ENCODE assay signal across 31 cellular contexts in genomic region chr10:13036841-13037240, GRCh38. TPM values are rescaled to one million over a fixed set of nuclear protein-coding genes. Genes with fewer than 3 reads are reported as not detected.
A peak's percentile ranks its signal among the peaks of the same experiment; 100 is the strongest.
DNase-seq lines count a peak whose midpoint lies in the region; ATAC-seq and TF ChIP-seq lines count a peak whose summit lies in the region.
"Had no signal": no experiment of that assay in that cellular context is flagged by ENCODE, and none has a peak within 500 bp of the region (broad histone marks: within the 10 kb centered on the region; RNA-seq: fewer than 3 reads in every experiment).

No MANE protein-coding gene starts in this region.

- no peaks in the 10 kb centered on the region for H3K27me3 Mint-ChIP-seq in chondrocyte (ENCODE audit: low read depth)
- H3K27me3 Mint-ChIP-seq in activated CD8-positive, alpha-beta memory T cell treated with anti-CD3 and anti-CD28 coated beads, Interleukin-2, amount 10 ng/mL, durations not matched to agents 7 days and 5 days = peaks cover 12% of the 10 kb centered on the region

- no peaks in the 10 kb centered on the region for H3K36me3 ChIP-seq in MG63
- H3K36me3 ChIP-seq: BE2C; BLaER1; BLaER1 treated with 17β-estradiol and CSF1 and Interleukin-3, amounts not matched to agents 10 nM and 100 nM had no signal

- DNase-seq in Daoy (ENCODE audit: low read depth) (peak; percentile 4), MG63 (peak; percentile 66), chondrocyte (ENCODE audit: low spot score) (no peak), globus pallidus (ENCODE audit: low spot score) (no peak)
- DNase-seq in activated CD8-positive, alpha-beta memory T cell treated with anti-CD3 and anti-CD28 coated beads, Interleukin-2, amount 10 ng/mL, durations not matched to agents 7 days and 5 days = no peak
- DNase-seq: 8988T; ACHN; AML-193; BE2C; C1 segment of cervical spinal cord; Caco-2; Calu3; CD4-positive, alpha-beta memory T cell; CD4-positive, alpha-beta T cell; CD4-positive, CD25-positive, alpha-beta regulatory T cell; CD8-positive, alpha-beta memory T cell; CD8-positive, alpha-beta T cell; COR-L47; DMS 273 treated with DMSO at 0.1 percent for 48 hours; DMS153; DMS53; DMS79; DMS79 treated with DMSO at 0.1 percent for 48 hours; DND-41; EL had no signal

- H3K27ac Mint-ChIP-seq in chondrocyte (ENCODE audit: unreplicated experiment) = peak overlapping the region; percentile 12
- H3K27ac Mint-ChIP-seq in activated CD8-positive, alpha-beta memory T cell treated with anti-CD3 and anti-CD28 coated beads, Interleukin-2, amount 10 ng/mL, durations not matched to agents 7 days and 5 days = no peak overlapping the region
- H3K27ac Mint-ChIP-seq: B cell; CD14-positive monocyte; CD4-positive, alpha-beta memory T cell; CD4-positive, alpha-beta T cell; CD4-positive, CD25-positive, alpha-beta regulatory T cell; CD8-positive, alpha-beta memory T cell; CD8-positive, alpha-beta T cell had no signal

- H3K27me3 ChIP-seq in MG63 = no peaks in the 10 kb centered on the region
- H3K27me3 ChIP-seq: BE2C; BLaER1; BLaER1 treated with 17β-estradiol and CSF1 and Interleukin-3, amounts not matched to agents 10 nM and 100 nM had no signal

- no peak overlapping the region for H3K4me3 ChIP-seq in MG63
- H3K4me3 ChIP-seq: A549; BLaER1; BLaER1 treated with 17β-estradiol and CSF1 and Interleukin-3, amounts not matched to agents 10 nM and 100 nM had no signal

- no peak for TF ChIP-seq CTCF in chondrocyte (IDR thresholded peaks at IDR 0.05)

- peaks cover 30% of the 10 kb centered on the region for H3K4me1 Mint-ChIP-seq in chondrocyte (ENCODE audit: low read depth)
- no peaks in the 10 kb centered on the region for H3K4me1 Mint-ChIP-seq in activated CD8-positive, alpha-beta memory T cell treated with anti-CD3 and anti-CD28 coated beads, Interleukin-2, amount 10 ng/mL, durations not matched to agents 7 days and 5 days
- H3K4me1 Mint-ChIP-seq: B cell; CD14-positive monocyte; CD4-positive, alpha-beta memory T cell; CD4-positive, CD25-positive, alpha-beta regulatory T cell; CD8-positive, alpha-beta memory T cell had no signal

- H3K36me3 Mint-ChIP-seq in chondrocyte (ENCODE audit: low read depth) = no peaks in the 10 kb centered on the region
- H3K36me3 Mint-ChIP-seq in activated CD8-positive, alpha-beta memory T cell treated with anti-CD3 and anti-CD28 coated beads, Interleukin-2, amount 10 ng/mL, durations not matched to agents 7 days and 5 days = no peaks in the 10 kb centered on the region
- H3K36me3 Mint-ChIP-seq: CD14-positive monocyte; CD4-positive, alpha-beta memory T cell; CD4-positive, CD25-positive, alpha-beta regulatory T cell; CD8-positive, alpha-beta T cell had no signal

- H3K4me3 Mint-ChIP-seq in chondrocyte (ENCODE audit: unreplicated experiment) = no peak overlapping the region
- no peak overlapping the region for H3K4me3 Mint-ChIP-seq in activated CD8-positive, alpha-beta memory T cell treated with anti-CD3 and anti-CD28 coated beads, Interleukin-2, amount 10 ng/mL, durations not matched to agents 7 days and 5 days
- H3K4me3 Mint-ChIP-seq: B cell; CD14-positive monocyte; CD4-positive, alpha-beta memory T cell; CD4-positive, alpha-beta T cell; CD4-positive, CD25-positive, alpha-beta regulatory T cell; CD8-positive, alpha-beta memory T cell; CD8-positive, alpha-beta T cell had no signal

- CTCF ChIA-PET in activated CD8-positive, alpha-beta memory T cell treated with anti-CD3 and anti-CD28 coated beads, Interleukin-2, amount 10 ng/mL, durations not matched to agents 7 days and 5 days (lab: Charles Lee) = no interaction called here

- H3K9me3 ChIP-seq in MG63 = no peaks in the 10 kb centered on the region
- H3K9me3 ChIP-seq: A549; BE2C; BLaER1; BLaER1 treated with 17β-estradiol and CSF1 and Interleukin-3, amounts not matched to agents 10 nM and 100 nM; Caco-2 had no signal

- no peak for ATAC-seq in activated CD8-positive, alpha-beta memory T cell treated with anti-CD3 and anti-CD28 coated beads, Interleukin-2, amount 10 ng/mL, durations not matched to agents 7 days and 5 days
- no peak for ATAC-seq in GM21526 (IDR thresholded peaks at IDR 0.05; ENCODE audit: low FRiP score, unreplicated experiment)
- ATAC-seq: A549; CD8-positive, alpha-beta T cell had no signal

- H3K9me3 Mint-ChIP-seq in chondrocyte (ENCODE audit: low read depth) = no peaks in the 10 kb centered on the region
- H3K9me3 Mint-ChIP-seq in activated CD8-positive, alpha-beta memory T cell treated with anti-CD3 and anti-CD28 coated beads, Interleukin-2, amount 10 ng/mL, durations not matched to agents 7 days and 5 days (ENCODE audit: low read depth) = no peaks in the 10 kb centered on the region
- H3K9me3 Mint-ChIP-seq: CD4-positive, alpha-beta memory T cell; CD8-positive, alpha-beta memory T cell; CD8-positive, alpha-beta T cell had no signal

RNA-seq across cellular contexts. Expression of gene CCDC3, which starts 35.3 kb away (rescaled TPM):
- 1.1 and 1.3 TPM in 2 replicates for total RNA-seq in Daoy (2014; rRNA removed; shearing (Covaris generic))
- 0.52 and 3.3 TPM in 2 replicates for total RNA-seq in MG63 (2014; rRNA removed; shearing (Covaris generic); ENCODE audit: low replicate concordance)
- total RNA-seq in chondrocyte = 32.4 to 145 TPM (median 141 TPM) in 3 replicates
- under 1 TPM; 0.12 TPM for total RNA-seq in activated CD8-positive, alpha-beta memory T cell treated with anti-CD3 and anti-CD28 coated beads, Interleukin-2, amount 10 ng/mL, durations not matched to agents 7 days and 5 days
- total RNA-seq: Calu3; CD4-positive, alpha-beta memory T cell; CD8-positive, alpha-beta memory T cell; CD8-positive, alpha-beta T cell had no signal

Comparison
In these comparisons a context has a peak if more than half of its experiments do, and no peak if none do; other contexts are left out.
1. DNase-seq: peak in Daoy (single experiment) and MG63 (single experiment); none in chondrocyte (single experiment), globus pallidus (single experiment) and activated CD8-positive, alpha-beta memory T cell treated with anti-CD3 and anti-CD28 coated beads, Interleukin-2, amount 10 ng/mL, durations not matched to agents 7 days and 5 days (single experiment).